In genomic region chr12:54298904-54299303, GRCh38 we compare ENCODE assay signal across 18 cellular contexts. TPM values are rescaled to one million over a fixed set of nuclear protein-coding genes. Genes with fewer than 3 reads are reported as not detected.
"Had no signal": no experiment of that assay in that cellular context is flagged by ENCODE, and none has a peak within 500 bp of the region (broad histone marks: within the 10 kb centered on the region; RNA-seq: fewer than 3 reads in every experiment).

No MANE protein-coding gene starts in this region.

- H3K9me3 ChIP-seq: prostate gland, suprapubic skin had no signal

- H3K36me3 Mint-ChIP-seq: activated naive CD8-positive, alpha-beta T cell treated with anti-CD3 and anti-CD28 coated beads, Interleukin-2, amount 10 ng/mL, durations not matched to agents 7 days and 5 days; type B pancreatic cell had no signal

- H3K27ac ChIP-seq: foreskin keratinocyte, prostate gland, suprapubic skin, WERI-Rb-1 had no signal

- H3K9me3 Mint-ChIP-seq: activated CD8-positive, alpha-beta T cell treated with anti-CD3 and anti-CD28 coated beads for 36 hours; activated naive CD8-positive, alpha-beta T cell treated with anti-CD3 and anti-CD28 coated beads, Interleukin-2, amount 10 ng/mL, durations not matched to agents 7 days and 5 days; T-helper 2 cell treated with Interferon-gamma antibody and Interleukin-4, amounts not matched to agents 5 μg/mL and 100 μg/mL, for 36 hours; type B pancreatic cell had no signal

- H3K4me3 ChIP-seq: prostate gland, suprapubic skin had no signal

- DNase-seq: activated CD4-positive, alpha-beta T cell treated with anti-CD3 and anti-CD28 coated beads for 4 hours; activated CD8-positive, alpha-beta memory T cell treated with anti-CD3 and anti-CD28 coated beads, Interleukin-2, amount 50 U/mL, for 4 hours; activated CD8-positive, alpha-beta T cell treated with anti-CD3 and anti-CD28 coated beads for 36 hours; activated naive CD8-positive, alpha-beta T cell treated with anti-CD3 and anti-CD28 coated beads, Interleukin-2, amount 10 ng/mL, durations not matched to agents 7 days and 5 days; anterior cingulate cortex; foreskin keratinocyte; head of caudate nucleus; left colon; stimulated activated CD4-positive, alpha-beta T cell treated with anti-CD3 and anti-CD28 coated beads, Interleukin-12 subunit alpha, Interleukin-12 subunit beta, amount 100 ng/mL, for 4 hours; stimulated activated naive CD4-positive, alpha-beta T cell treated with Interleukin-2 at 50 U/mL for 16 hours; SW 1271; WERI-Rb-1 had no signal

- H3K4me1 ChIP-seq: prostate gland had no signal

- H3K4me3 Mint-ChIP-seq: activated CD8-positive, alpha-beta T cell treated with anti-CD3 and anti-CD28 coated beads for 36 hours; activated naive CD8-positive, alpha-beta T cell treated with anti-CD3 and anti-CD28 coated beads, Interleukin-2, amount 10 ng/mL, durations not matched to agents 7 days and 5 days; T-helper 2 cell treated with Interferon-gamma antibody and Interleukin-4, amounts not matched to agents 5 μg/mL and 100 μg/mL, for 36 hours had no signal

- ATAC-seq: activated CD8-positive, alpha-beta T cell treated with anti-CD3 and anti-CD28 coated beads for 36 hours; foreskin keratinocyte; left colon; sciatic nerve had no signal

- H3K27ac Mint-ChIP-seq: activated CD8-positive, alpha-beta T cell treated with anti-CD3 and anti-CD28 coated beads for 36 hours; activated naive CD8-positive, alpha-beta T cell treated with anti-CD3 and anti-CD28 coated beads, Interleukin-2, amount 10 ng/mL, durations not matched to agents 7 days and 5 days; T-helper 2 cell treated with Interferon-gamma antibody and Interleukin-4, amounts not matched to agents 5 μg/mL and 100 μg/mL, for 36 hours had no signal

- H3K36me3 ChIP-seq: prostate gland, suprapubic skin, WERI-Rb-1 had no signal

RNA-seq across cellular contexts. Expression of gene NFE2, which starts 1.9 kb away (rescaled TPM):
- total RNA-seq: activated CD8-positive, alpha-beta T cell treated with anti-CD3 and anti-CD28 coated beads for 36 hours; activated naive CD8-positive, alpha-beta T cell treated with anti-CD3 and anti-CD28 coated beads, Interleukin-2, amount 10 ng/mL, durations not matched to agents 7 days and 5 days; bronchial epithelial cell had no signal
